In genomic region chr12:105933671-105934665, GRCh38 we compare ENCODE assay signal across 9 cellular contexts.
DNase-seq lines count a peak whose midpoint lies in the region; ATAC-seq, FAIRE-seq and TF ChIP-seq lines count a peak whose summit lies in the region.
"Had no signal": no experiment of that assay in that cellular context is flagged by ENCODE, and none has a peak within 500 bp of the region (broad histone marks: within the 10 kb centered on the region; RNA-seq: fewer than 3 reads in every experiment).

No MANE protein-coding gene starts in this region.

- FAIRE-seq in RCC 7860 (lab: Jason Lieb, UNC), result no peak

- no peak overlapping the region for H3K4me3 ChIP-seq in retinal pigment epithelial cell (ENCODE audit: low read length)

- no peak for ATAC-seq in HG02759 (IDR thresholded peaks at IDR 0.05; ENCODE audit: unreplicated experiment)
- ATAC-seq: natural killer cell had no signal

- no peak for TF ChIP-seq CTCF in retinal pigment epithelial cell (conservative IDR thresholded peaks at IDR 0.05; ENCODE audit: low read depth, low read length)

- DNase-seq in GM04503 (ENCODE audit: low read depth) (peak; percentile 96), RCC 7860 (ENCODE audit: low spot score) (peak; percentile 48), fibroblast of peridontal ligament (ENCODE audit: extremely low read depth) (peak; percentile 86), retinal pigment epithelial cell (ENCODE audit: low read depth) (peak; percentile 14), NAMALWA (ENCODE audit: low spot score) (no peak), NCI-H82 treated with DMSO at 0.1 percent for 48 hours (lab: John Stamatoyannopoulos, UW; ENCODE audit: unreplicated experiment) (no peak)
- no peak for DNase-seq in activated CD4-positive, alpha-beta T cell treated with anti-CD3 and anti-CD28 coated beads, Interleukin-2, amount 50 U/mL, for 48 hours
- DNase-seq: natural killer cell had no signal

Comparison
In these comparisons a context has a peak if more than half of its experiments do, and no peak if none do; other contexts are left out.
1. DNase-seq: peak in GM04503 (single experiment), RCC 7860 (single experiment), fibroblast of peridontal ligament (single experiment) and retinal pigment epithelial cell (single experiment); none in NAMALWA (single experiment), activated CD4-positive, alpha-beta T cell treated with anti-CD3 and anti-CD28 coated beads, Interleukin-2, amount 50 U/mL, for 48 hours (0 of 2) and NCI-H82 treated with DMSO at 0.1 percent for 48 hours (single experiment).